12 cellular contexts compared by ENCODE assay signal in genomic region chrX:68995780-68996551, GRCh38.
DNase-seq lines count a peak whose midpoint lies in the region; ATAC-seq lines count a peak whose summit lies in the region.
"Had no signal": no experiment of that assay in that cellular context is flagged by ENCODE, and none has a peak within 500 bp of the region (broad histone marks: within the 10 kb centered on the region; RNA-seq: fewer than 3 reads in every experiment).

No MANE protein-coding gene starts in this region.

- no peak overlapping the region for H3K4me2 ChIP-seq in GM23248 (ENCODE audit: unreplicated experiment)

- ATAC-seq in GM21447 (IDR thresholded peaks at IDR 0.05; ENCODE audit: unreplicated experiment) = no peak
- ATAC-seq: activated T-helper 17 cell treated with anti-CD3 and anti-CD28 coated beads, Interleukin-2, amount 50 U/mL, for 72 hours had no signal

- H3K4me1 Mint-ChIP-seq in dendritic cell treated with granulocyte-macrophage colony-stimulating factor and Interleukin-4, amounts not matched to agents 40 ng/mL and 50 ng/mL, for 4 days (ENCODE audit: low read depth) = peaks cover 49% of the 10 kb centered on the region
- H3K4me1 Mint-ChIP-seq: activated T-helper 17 cell treated with anti-CD3 and anti-CD28 coated beads, Interleukin-2, amount 50 U/mL, for 72 hours had no signal

- no peaks in the 10 kb centered on the region for H3K9me3 Mint-ChIP-seq in dendritic cell treated with granulocyte-macrophage colony-stimulating factor and Interleukin-4, amounts not matched to agents 40 ng/mL and 50 ng/mL, for 4 days
- H3K9me3 Mint-ChIP-seq: activated T-helper 17 cell treated with anti-CD3 and anti-CD28 coated beads, Interleukin-2, amount 50 U/mL, for 72 hours; CD4-positive, alpha-beta T cell had no signal

- no peaks in the 10 kb centered on the region for H3K79me2 ChIP-seq in GM23248 (ENCODE audit: insufficient read depth)

- H3K9ac ChIP-seq in GM23248 = no peak overlapping the region

- H2AFZ ChIP-seq in GM23248 = no peak overlapping the region

- no peak overlapping the region for H3K4me3 ChIP-seq in GM23248

- no peaks in the 10 kb centered on the region for H3K9me3 ChIP-seq in GM23248 (ENCODE audit: low read depth)

- intact Hi-C loops in dendritic cell treated with granulocyte-macrophage colony-stimulating factor and Interleukin-4, amounts not matched to agents 40 ng/mL and 50 ng/mL, for 4 days (cut with micrococcal nuclease) = no loop called here
- intact Hi-C loops in posterior vena cava (cut with DNase I) = loop anchor here in 1 of 2 donors (5.0 kb wide), 1 partner anchor 801 kb away; no protein-coding TSS in a partner anchor

- H3K36me3 Mint-ChIP-seq in dendritic cell treated with granulocyte-macrophage colony-stimulating factor and Interleukin-4, amounts not matched to agents 40 ng/mL and 50 ng/mL, for 4 days (ENCODE audit: low read depth) = no peaks in the 10 kb centered on the region

- in situ Hi-C loops in GM23248 (cut with MboI) = no loop called here

- no peaks in the 10 kb centered on the region for H3F3A ChIP-seq in GM23248 (ENCODE audit: insufficient read depth)

- H3K9me2 ChIP-seq in GM23248 (ENCODE audit: insufficient read depth) = no peaks in the 10 kb centered on the region

- no peak overlapping the region for H3K27ac ChIP-seq in GM23248

- WGBS in GM23248 (ENCODE audit: low coverage in 1 of 2, low lambda C conversion rate in 2 of 2, missing lambda C conversion rate in 2 of 2), 2 experiments = 46 to 67% methylated on average over 6 to 21 of the region's 21 CpGs

- H3K27me3 Mint-ChIP-seq in dendritic cell treated with granulocyte-macrophage colony-stimulating factor and Interleukin-4, amounts not matched to agents 40 ng/mL and 50 ng/mL, for 4 days = no peaks in the 10 kb centered on the region
- H3K27me3 Mint-ChIP-seq: activated T-helper 17 cell treated with anti-CD3 and anti-CD28 coated beads, Interleukin-2, amount 50 U/mL, for 72 hours; CD4-positive, alpha-beta T cell had no signal

- H3K36me3 ChIP-seq in GM23248 (ENCODE audit: low read depth) = no peaks in the 10 kb centered on the region

- peak overlapping the region; percentile 85 for H3K27ac Mint-ChIP-seq in dendritic cell treated with granulocyte-macrophage colony-stimulating factor and Interleukin-4, amounts not matched to agents 40 ng/mL and 50 ng/mL, for 4 days
- H3K27ac Mint-ChIP-seq: activated T-helper 17 cell treated with anti-CD3 and anti-CD28 coated beads, Interleukin-2, amount 50 U/mL, for 72 hours; CD4-positive, alpha-beta T cell had no signal

- no peaks in the 10 kb centered on the region for H3K4me1 ChIP-seq in GM23248 (ENCODE audit: insufficient read depth)

- H3K27me3 ChIP-seq in GM23248 (replicated peaks; ENCODE audit: insufficient read depth) = no peaks in the 10 kb centered on the region

- H4K20me1 ChIP-seq in GM23248 (ENCODE audit: insufficient read depth) = no peaks in the 10 kb centered on the region

- DNase-seq in ELR (ENCODE audit: low read depth) = peak; percentile 43
- DNase-seq in kidney tubule cell (ENCODE audit: low spot score) = peak; percentile 71
- DNase-seq in renal cortical epithelial cell (ENCODE audit: low read depth) = peak; percentile 66
- no peak for DNase-seq in C1 segment of cervical spinal cord (lab: John Stamatoyannopoulos, UW)
- no peak for DNase-seq in GM23248
- DNase-seq in posterior vena cava (ENCODE audit: low spot score) = no peak
- DNase-seq: CD4-positive, alpha-beta T cell; NK-92 treated with Interleukin-12 subunit alpha and Interleukin-12 subunit beta, amount 100 ng/mL, for 24 hours; T1000 had no signal

- peak overlapping the region; percentile 49 for H3K4me3 Mint-ChIP-seq in dendritic cell treated with granulocyte-macrophage colony-stimulating factor and Interleukin-4, amounts not matched to agents 40 ng/mL and 50 ng/mL, for 4 days
- H3K4me3 Mint-ChIP-seq: activated T-helper 17 cell treated with anti-CD3 and anti-CD28 coated beads, Interleukin-2, amount 50 U/mL, for 72 hours; CD4-positive, alpha-beta T cell had no signal

Comparison
In these comparisons a context has a peak if more than half of its experiments do, and no peak if none do; other contexts are left out.
1. DNase-seq: peak in ELR (single experiment), kidney tubule cell (single experiment) and renal cortical epithelial cell (single experiment); none in C1 segment of cervical spinal cord (0 of 14), GM23248 (single experiment) and posterior vena cava (single experiment).